In genomic region chr17:76104896-76105231, GRCh38 we compare ENCODE assay signal across 18 cellular contexts. TPM values are rescaled to one million over a fixed set of nuclear protein-coding genes. Genes with fewer than 3 reads are reported as not detected.
DNase-seq lines count a peak whose midpoint lies in the region; ATAC-seq and TF ChIP-seq lines count a peak whose summit lies in the region.
"Had no signal": no experiment of that assay in that cellular context is flagged by ENCODE, and none has a peak within 500 bp of the region (broad histone marks: within the 10 kb centered on the region; RNA-seq: fewer than 3 reads in every experiment).

No MANE protein-coding gene starts in this region.

- WGBS in hepatocyte (ENCODE audit: low lambda C conversion rate, missing lambda C conversion rate): 76% methylated on average over 5 of the region's 5 CpGs

- TF ChIP-seq POLR2A in HCT116 (IDR thresholded peaks at IDR 0.05; ENCODE audit: borderline replicate concordance, extremely low read depth, insufficient read depth, insufficient read length): no peak

- no peaks in the 10 kb centered on the region for H3K9me3 ChIP-seq in CD4-positive, alpha-beta memory T cell (ENCODE audit: control insufficient read depth in 1 of 2, low read length in 2 of 2)
- no peaks in the 10 kb centered on the region for H3K9me3 ChIP-seq in HCT116 (ENCODE audit: control insufficient read depth in 1 of 2, insufficient read depth in 1 of 2, low read depth in 1 of 2, low read length in 2 of 2)
- no peaks in the 10 kb centered on the region for H3K9me3 ChIP-seq in hepatocyte (ENCODE audit: low read depth)
- H3K9me3 ChIP-seq: esophagus muscularis mucosa had no signal

- H3K9me2 ChIP-seq in HCT116 (ENCODE audit: insufficient read depth): no peaks in the 10 kb centered on the region
- H3K9me2 ChIP-seq in hepatocyte (replicated peaks; ENCODE audit: insufficient read depth): no peaks in the 10 kb centered on the region

- H3K4me2 ChIP-seq in HCT116 (ENCODE audit: low read length) (peak overlapping the region; percentile 85), hepatocyte (no peak overlapping the region)

- H3K4me1 Mint-ChIP-seq in CD4-positive, alpha-beta memory T cell: peaks cover 20 to 43% (median 30%) of the 10 kb centered on the region in 4 donors
- H3K4me1 Mint-ChIP-seq in activated T-helper 1 cell treated with anti-CD3 and anti-CD28 coated beads, Interleukin-12 subunit alpha, Interleukin-12 subunit beta, Interleukin-2, Interleukin-4 antibody, amounts not matched to agents 30 ng/mL and 10 ng/mL and 1 ng/mL, durations not matched to agents 14 hours and 24 hours and 36 hours (ENCODE audit: low read depth): peaks cover 14% of the 10 kb centered on the region
- H3K4me1 Mint-ChIP-seq in natural killer cell treated with Interleukin-12 subunit alpha and Interleukin-12 subunit beta and Interleukin-15 and Interleukin-18, amount 100 ng/mL, for 72 hours (ENCODE audit: low read depth in 2 of 2): peaks cover 14 to 21% of the 10 kb centered on the region in 2 donors

- CTCF ChIA-PET in CD4-positive, alpha-beta memory T cell (lab: Charles Lee; ENCODE audit: partially characterized antibody): interaction anchor here (1.0 to 4.7 kb wide), 7 partner anchors 14 to 194 kb away, joined by 3 to 30 read pairs (median 7); no protein-coding TSS in a partner anchor
- CTCF ChIA-PET in HCT116 (lab: Charles Lee): interaction anchor here (1.2 to 3.1 kb wide), 3 partner anchors 91 to 175 kb away, joined by 3 to 17 read pairs (median 5); no protein-coding TSS in a partner anchor

- peaks cover 2% of the 10 kb centered on the region for H3K36me3 ChIP-seq in CD4-positive, alpha-beta memory T cell (ENCODE audit: insufficient read depth, low read length)
- H3K36me3 ChIP-seq in HCT116 (ENCODE audit: control insufficient read depth in 1 of 2, insufficient read depth in 2 of 2, low read length in 2 of 2) (peaks cover 14 to 18% of the 10 kb centered on the region in 2 experiments; a peak in 3 of 4 replicates), hepatocyte (replicated peaks; ENCODE audit: insufficient read depth, low read depth) (no peaks in the 10 kb centered on the region)

- no peak overlapping the region for H2AFZ ChIP-seq in HCT116 (ENCODE audit: low read depth, low read length, poor library complexity, severe bottlenecking)
- no peak overlapping the region for H2AFZ ChIP-seq in hepatocyte

- intact Hi-C loops in CD4-positive, alpha-beta memory T cell (cut with micrococcal nuclease): no loop called here
- intact Hi-C loops in HCT116 (cut with micrococcal nuclease): loop anchor here (5.0 to 10.0 kb wide), 2 partner anchors 78 to 200 kb away; partner anchors contain the start of genes EVPL and MRPL38
- intact Hi-C loops in activated T-helper 1 cell treated with anti-CD3 and anti-CD28 coated beads, Interleukin-12 subunit alpha, Interleukin-12 subunit beta, Interleukin-2, Interleukin-4 antibody, amounts not matched to agents 30 ng/mL and 10 ng/mL and 1 ng/mL, durations not matched to agents 14 hours and 24 hours and 36 hours (cut with micrococcal nuclease): loop anchor here (10.0 kb wide), 1 partner anchor 280 kb away; the partner anchor contains the start of gene SPHK1

- no peak for DNase-seq in CD4-positive, alpha-beta memory T cell
- DNase-seq in HCT116 (ENCODE audit: low read depth, low spot score) (no peak), NCI-H526 treated with DMSO at 0.1 percent for 48 hours (lab: John Stamatoyannopoulos, UW) (no peak), hepatocyte (ENCODE audit: low spot score) (no peak)
- DNase-seq in activated T-helper 1 cell treated with anti-CD3 and anti-CD28 coated beads, Interleukin-12 subunit alpha, Interleukin-12 subunit beta, Interleukin-2, Interleukin-4 antibody, amounts not matched to agents 30 ng/mL and 10 ng/mL and 1 ng/mL, durations not matched to agents 14 hours and 24 hours and 36 hours (ENCODE audit: low spot score): no peak
- no peak for DNase-seq in natural killer cell treated with Interleukin-12 subunit alpha and Interleukin-12 subunit beta and Interleukin-15 and Interleukin-18, amount 100 ng/mL, for 72 hours (ENCODE audit: low spot score)
- DNase-seq in stimulated activated CD4-positive, alpha-beta T cell treated with anti-CD3 and anti-CD28 coated beads, Interleukin-4, amount 100 ng/mL, for 24 hours: no peak
- DNase-seq: GDM1; GM23248; hippocampal formation; NCI-H2029; NCI-H774; stimulated activated CD4-positive, alpha-beta T cell treated with anti-CD3 and anti-CD28 coated beads, Interleukin-2, amount 100 ng/mL, for 48 hours; T-helper 9 cell had no signal

- H3K79me2 ChIP-seq in HCT116 (ENCODE audit: insufficient read depth, low read length): peaks cover 26% of the 10 kb centered on the region
- H3K79me2 ChIP-seq in hepatocyte: peaks cover 18% of the 10 kb centered on the region

- RAD21 ChIA-PET in HCT116 (lab: Charles Lee; ENCODE audit: low non-redundant PET in 1 of 2, low total read pairs in 2 of 2, uncharacterized antibody in 2 of 2, unreplicated experiment in 2 of 2): no interaction called here

- peak overlapping the region; percentile 15 to 98 (median 68) for H3K4me3 Mint-ChIP-seq in CD4-positive, alpha-beta memory T cell
- H3K4me3 Mint-ChIP-seq in activated T-helper 1 cell treated with anti-CD3 and anti-CD28 coated beads, Interleukin-12 subunit alpha, Interleukin-12 subunit beta, Interleukin-2, Interleukin-4 antibody, amounts not matched to agents 30 ng/mL and 10 ng/mL and 1 ng/mL, durations not matched to agents 14 hours and 24 hours and 36 hours: peak overlapping the region; percentile 96
- peak overlapping the region; percentile 91 for H3K4me3 Mint-ChIP-seq in natural killer cell treated with Interleukin-12 subunit alpha and Interleukin-12 subunit beta and Interleukin-15 and Interleukin-18, amount 100 ng/mL, for 72 hours

- peak overlapping the region; percentile 77 for H3K9ac ChIP-seq in HCT116 (ENCODE audit: low read length)
- H3K9ac ChIP-seq: GM23248 had no signal

- H3K9me3 Mint-ChIP-seq in CD4-positive, alpha-beta memory T cell: no peaks in the 10 kb centered on the region
- no peaks in the 10 kb centered on the region for H3K9me3 Mint-ChIP-seq in activated T-helper 1 cell treated with anti-CD3 and anti-CD28 coated beads, Interleukin-12 subunit alpha, Interleukin-12 subunit beta, Interleukin-2, Interleukin-4 antibody, amounts not matched to agents 30 ng/mL and 10 ng/mL and 1 ng/mL, durations not matched to agents 14 hours and 24 hours and 36 hours
- H3K9me3 Mint-ChIP-seq in natural killer cell treated with Interleukin-12 subunit alpha and Interleukin-12 subunit beta and Interleukin-15 and Interleukin-18, amount 100 ng/mL, for 72 hours: no peaks in the 10 kb centered on the region

- no peaks in the 10 kb centered on the region for H3K27me3 ChIP-seq in CD4-positive, alpha-beta memory T cell (ENCODE audit: insufficient read depth, low read length)
- no peaks in the 10 kb centered on the region for H3K27me3 ChIP-seq in HCT116 (ENCODE audit: insufficient read depth, low read length)
- no peaks in the 10 kb centered on the region for H3K27me3 ChIP-seq in hepatocyte
- H3K27me3 ChIP-seq: esophagus muscularis mucosa had no signal

- H4K20me1 ChIP-seq in HCT116 (ENCODE audit: insufficient read depth) (no peaks in the 10 kb centered on the region), hepatocyte (ENCODE audit: insufficient read depth, poor library complexity, severe bottlenecking) (no peaks in the 10 kb centered on the region)

- peaks cover 10 to 24% of the 10 kb centered on the region in 2 donors for H3K36me3 Mint-ChIP-seq in CD4-positive, alpha-beta memory T cell
- peaks cover 10% of the 10 kb centered on the region for H3K36me3 Mint-ChIP-seq in activated T-helper 1 cell treated with anti-CD3 and anti-CD28 coated beads, Interleukin-12 subunit alpha, Interleukin-12 subunit beta, Interleukin-2, Interleukin-4 antibody, amounts not matched to agents 30 ng/mL and 10 ng/mL and 1 ng/mL, durations not matched to agents 14 hours and 24 hours and 36 hours (ENCODE audit: low read depth)
- H3K36me3 Mint-ChIP-seq in natural killer cell treated with Interleukin-12 subunit alpha and Interleukin-12 subunit beta and Interleukin-15 and Interleukin-18, amount 100 ng/mL, for 72 hours: peaks cover 2% of the 10 kb centered on the region

- no peak for ATAC-seq in HCT116
- no peak for ATAC-seq in natural killer cell treated with Interleukin-12 subunit alpha and Interleukin-12 subunit beta and Interleukin-15 and Interleukin-18, amount 100 ng/mL, for 72 hours
- ATAC-seq: left lobe of liver had no signal

- BruUV-seq in HCT116 (replicated peaks; lab: Mats Ljungman, UMichigan): no TSS peak

- TF ChIP-seq CTCF in HCT116 (IDR thresholded peaks at IDR 0.05 in 2 of 3, conservative IDR thresholded peaks at IDR 0.05 in 1 of 3; ENCODE audit: borderline replicate concordance in 1 of 3, insufficient read depth in 1 of 3, low read depth in 2 of 3, low read length in 2 of 3) (no peak), hepatocyte (IDR thresholded peaks at IDR 0.05; ENCODE audit: poor library complexity) (no peak)

- H3K27me3 Mint-ChIP-seq in CD4-positive, alpha-beta memory T cell: no peaks in the 10 kb centered on the region
- peaks cover 3% of the 10 kb centered on the region for H3K27me3 Mint-ChIP-seq in activated T-helper 1 cell treated with anti-CD3 and anti-CD28 coated beads, Interleukin-12 subunit alpha, Interleukin-12 subunit beta, Interleukin-2, Interleukin-4 antibody, amounts not matched to agents 30 ng/mL and 10 ng/mL and 1 ng/mL, durations not matched to agents 14 hours and 24 hours and 36 hours (ENCODE audit: insufficient read depth)
- H3K27me3 Mint-ChIP-seq in natural killer cell treated with Interleukin-12 subunit alpha and Interleukin-12 subunit beta and Interleukin-15 and Interleukin-18, amount 100 ng/mL, for 72 hours: no peaks in the 10 kb centered on the region

- H3K27ac Mint-ChIP-seq in CD4-positive, alpha-beta memory T cell: peak overlapping the region; percentile 17 to 98 (median 74)
- peak overlapping the region; percentile 58 for H3K27ac Mint-ChIP-seq in activated T-helper 1 cell treated with anti-CD3 and anti-CD28 coated beads, Interleukin-12 subunit alpha, Interleukin-12 subunit beta, Interleukin-2, Interleukin-4 antibody, amounts not matched to agents 30 ng/mL and 10 ng/mL and 1 ng/mL, durations not matched to agents 14 hours and 24 hours and 36 hours
- H3K27ac Mint-ChIP-seq in natural killer cell treated with Interleukin-12 subunit alpha and Interleukin-12 subunit beta and Interleukin-15 and Interleukin-18, amount 100 ng/mL, for 72 hours: peak overlapping the region in 1 of 2 donors; percentile 97

- peaks cover 27% of the 10 kb centered on the region for H3K4me1 ChIP-seq in CD4-positive, alpha-beta memory T cell (ENCODE audit: insufficient read depth, low read length)
- H3K4me1 ChIP-seq in HCT116 (ENCODE audit: control insufficient read depth in 1 of 2, insufficient read depth in 2 of 2, low read length in 2 of 2) (peaks cover 12 to 26% of the 10 kb centered on the region in 2 experiments), hepatocyte (ENCODE audit: insufficient read depth) (peaks cover 26% of the 10 kb centered on the region)

- POLR2A ChIA-PET in CD4-positive, alpha-beta memory T cell (lab: Charles Lee; ENCODE audit: partially characterized antibody): interaction anchor here (0.9 to 2.8 kb wide), 6 partner anchors 12 to 75 kb away, joined by 3 to 24 read pairs (median 6); partner anchors contain the start of gene ZACN
- POLR2A ChIA-PET in HCT116 (lab: Charles Lee): interaction anchor here (1.3 to 2.6 kb wide), 4 partner anchors 10 to 166 kb away, joined by 3 to 10 read pairs (median 3); partner anchors contain the start of gene EVPL

- H3K4me3 ChIP-seq in CD4-positive, alpha-beta memory T cell (ENCODE audit: low read length in 2 of 2): no peak overlapping the region
- H3K4me3 ChIP-seq in HCT116 (replicated peaks in 1 of 2; ENCODE audit: low read depth in 1 of 2, low read length in 2 of 2): peak overlapping the region; percentile 78 to 95
- no peak overlapping the region for H3K4me3 ChIP-seq in hepatocyte

- H3K27ac ChIP-seq in CD4-positive, alpha-beta memory T cell (ENCODE audit: low read depth, low read length): no peak overlapping the region
- H3K27ac ChIP-seq in HCT116 (ENCODE audit: low read depth, low read length) (peak overlapping the region; percentile 89), hepatocyte (no peak overlapping the region)
- H3K27ac ChIP-seq: GM23248 had no signal

- no peak for TF ChIP-seq RAD21 in HCT116 (IDR thresholded peaks at IDR 0.05; ENCODE audit: low read depth)

RNA-seq across cellular contexts. Expression of gene EXOC7, which starts 1.3 kb away (rescaled TPM):
- 100 to 1,000 TPM; 183 to 184 TPM for total RNA-seq in CD4-positive, alpha-beta memory T cell
- polyA plus RNA-seq in CD4-positive, alpha-beta memory T cell: 10 to 100 TPM; 36.2 to 66.9 TPM
- total RNA-seq in HCT116 (2021; ENCODE audit: unreplicated experiment) (114 TPM), hepatocyte (92.9 and 94.7 TPM in 2 replicates)
- polyA plus RNA-seq in HCT116 (2012): 57.8 and 59.4 TPM in 2 replicates
- total RNA-seq in activated T-helper 1 cell treated with anti-CD3 and anti-CD28 coated beads, Interleukin-12 subunit alpha, Interleukin-12 subunit beta, Interleukin-2, Interleukin-4 antibody, amounts not matched to agents 30 ng/mL and 10 ng/mL and 1 ng/mL, durations not matched to agents 14 hours and 24 hours and 36 hours: 108 and 116 TPM in 2 replicates
- total RNA-seq in natural killer cell treated with Interleukin-12 subunit alpha and Interleukin-12 subunit beta and Interleukin-15 and Interleukin-18, amount 100 ng/mL, for 72 hours: 100 to 1,000 TPM; 134 to 163 TPM
- polyA plus RNA-seq in hepatocyte: 95.6 and 111 TPM in 2 replicates

RNA-seq across cellular contexts. Expression of gene ZACN, which starts 25.9 kb away (rescaled TPM):
- under 1 TPM in 1 of 2 experiments, not detected in 1; 0.35 TPM for total RNA-seq in CD4-positive, alpha-beta memory T cell
- polyA plus RNA-seq in CD4-positive, alpha-beta memory T cell: 1 to 10 TPM in 1 of 2 donors, not detected in 1; 1.0 TPM
- total RNA-seq in HCT116 (2021; ENCODE audit: unreplicated experiment) (not detected), hepatocyte (0.08 TPM in 1 of 2 replicates, not detected in the other)
- 10.7 and 15.1 TPM in 2 replicates for polyA plus RNA-seq in HCT116 (2012)
- 2.7 and 2.9 TPM in 2 replicates for total RNA-seq in activated T-helper 1 cell treated with anti-CD3 and anti-CD28 coated beads, Interleukin-12 subunit alpha, Interleukin-12 subunit beta, Interleukin-2, Interleukin-4 antibody, amounts not matched to agents 30 ng/mL and 10 ng/mL and 1 ng/mL, durations not matched to agents 14 hours and 24 hours and 36 hours
- total RNA-seq in natural killer cell treated with Interleukin-12 subunit alpha and Interleukin-12 subunit beta and Interleukin-15 and Interleukin-18, amount 100 ng/mL, for 72 hours: 1 to 10 TPM in 1 of 2 donors, under 1 TPM in 1; 0.52 to 1.4 TPM
- 21.2 and 24.0 TPM in 2 replicates for polyA plus RNA-seq in hepatocyte
- total RNA-seq: GM23248, left lobe of liver, LHCN-M2, sciatic nerve had no signal

RNA-seq across cellular contexts. Expression of gene GALR2, which starts 30.3 kb away (rescaled TPM):
- not detected for total RNA-seq in CD4-positive, alpha-beta memory T cell
- polyA plus RNA-seq in CD4-positive, alpha-beta memory T cell: under 1 TPM in 1 of 2 donors, not detected in 1; 0.37 TPM
- total RNA-seq in HCT116 (2021; ENCODE audit: unreplicated experiment) (0.27 TPM), hepatocyte (0.60 TPM in 1 of 2 replicates, not detected in the other)
- 0.13 and 0.15 TPM in 2 replicates for polyA plus RNA-seq in HCT116 (2012)
- 3.6 and 3.7 TPM in 2 replicates for total RNA-seq in activated T-helper 1 cell treated with anti-CD3 and anti-CD28 coated beads, Interleukin-12 subunit alpha, Interleukin-12 subunit beta, Interleukin-2, Interleukin-4 antibody, amounts not matched to agents 30 ng/mL and 10 ng/mL and 1 ng/mL, durations not matched to agents 14 hours and 24 hours and 36 hours
- total RNA-seq in natural killer cell treated with Interleukin-12 subunit alpha and Interleukin-12 subunit beta and Interleukin-15 and Interleukin-18, amount 100 ng/mL, for 72 hours: under 1 TPM; 0.21 to 0.75 TPM
- polyA plus RNA-seq in hepatocyte: 0.24 TPM in 1 of 2 replicates, not detected in the other
- total RNA-seq: GM23248, left lobe of liver, LHCN-M2, sciatic nerve had no signal

RNA-seq across cellular contexts. Expression of gene SRP68, which starts 32.5 kb away (rescaled TPM):
- 10 to 100 TPM; 86.5 to 92.4 TPM for total RNA-seq in CD4-positive, alpha-beta memory T cell
- 10 to 100 TPM; 59.1 to 84.9 TPM for polyA plus RNA-seq in CD4-positive, alpha-beta memory T cell
- total RNA-seq in HCT116 (2021; ENCODE audit: unreplicated experiment) (152 TPM), hepatocyte (41.2 and 44.1 TPM in 2 replicates)
- 117 and 132 TPM in 2 replicates for polyA plus RNA-seq in HCT116 (2012)
- 177 and 184 TPM in 2 replicates for total RNA-seq in activated T-helper 1 cell treated with anti-CD3 and anti-CD28 coated beads, Interleukin-12 subunit alpha, Interleukin-12 subunit beta, Interleukin-2, Interleukin-4 antibody, amounts not matched to agents 30 ng/mL and 10 ng/mL and 1 ng/mL, durations not matched to agents 14 hours and 24 hours and 36 hours
- 10 to 100 TPM; 96.2 to 98.4 TPM for total RNA-seq in natural killer cell treated with Interleukin-12 subunit alpha and Interleukin-12 subunit beta and Interleukin-15 and Interleukin-18, amount 100 ng/mL, for 72 hours
- polyA plus RNA-seq in hepatocyte: 51.3 and 70.1 TPM in 2 replicates

RNA-seq across cellular contexts. Expression of gene FOXJ1, which starts 36.2 kb away (rescaled TPM):
- under 1 TPM; 0.19 to 0.20 TPM for total RNA-seq in CD4-positive, alpha-beta memory T cell
- polyA plus RNA-seq in CD4-positive, alpha-beta memory T cell: not detected
- total RNA-seq in HCT116 (2021; ENCODE audit: unreplicated experiment) (0.61 TPM), hepatocyte (1.6 and 1.9 TPM in 2 replicates)
- 0.27 and 0.30 TPM in 2 replicates for polyA plus RNA-seq in HCT116 (2012)
- total RNA-seq in activated T-helper 1 cell treated with anti-CD3 and anti-CD28 coated beads, Interleukin-12 subunit alpha, Interleukin-12 subunit beta, Interleukin-2, Interleukin-4 antibody, amounts not matched to agents 30 ng/mL and 10 ng/mL and 1 ng/mL, durations not matched to agents 14 hours and 24 hours and 36 hours: 0.10 TPM in 1 of 2 replicates, not detected in the other
- under 1 TPM; 0.48 to 0.95 TPM for total RNA-seq in natural killer cell treated with Interleukin-12 subunit alpha and Interleukin-12 subunit beta and Interleukin-15 and Interleukin-18, amount 100 ng/mL, for 72 hours
- 1.1 and 2.2 TPM in 2 replicates for polyA plus RNA-seq in hepatocyte
- total RNA-seq: GM23248, LHCN-M2 had no signal
- polyA plus RNA-seq: GM23248 had no signal

Comparison
In these comparisons a context has a peak if more than half of its experiments do, and no peak if none do; other contexts are left out.
1. H3K4me3 ChIP-seq: peak in HCT116 (2 of 2); none in CD4-positive, alpha-beta memory T cell (0 of 2) and hepatocyte (single experiment).
2. Peak in every context shown above with its lines, with median percentiles within 50 percentile points of each other: H3K4me3 Mint-ChIP-seq.